In genomic region chr3:49170744-49171118, GRCh38 we compare ENCODE assay signal across 8 cellular contexts. TPM values are rescaled to one million over a fixed set of nuclear protein-coding genes. Genes with fewer than 3 reads are reported as not detected.
DNase-seq lines count a peak whose midpoint lies in the region; ATAC-seq lines count a peak whose summit lies in the region.

No MANE protein-coding gene starts in this region.

- no peaks in the 10 kb centered on the region for H3K9me3 ChIP-seq in muscle layer of duodenum (ENCODE audit: control insufficient read depth in 1 of 2, low read length in 2 of 2)

- H3K27me3 Mint-ChIP-seq in stimulated activated naive CD8-positive, alpha-beta T cell treated with anti-CD3 and anti-CD28 coated beads, Interleukin-15, Interleukin-2, amounts not matched to agents 100 ng/mL and 50 ng/mL, for 24 hours, result no peaks in the 10 kb centered on the region

- H3K4me1 ChIP-seq in muscle layer of duodenum (ENCODE audit: control insufficient read depth in 1 of 2, insufficient read depth in 2 of 2, low read length in 2 of 2), result peaks cover 18 to 44% of the 10 kb centered on the region in 2 donors

- peaks cover 19% of the 10 kb centered on the region for H3K4me1 Mint-ChIP-seq in stimulated activated naive CD8-positive, alpha-beta T cell treated with anti-CD3 and anti-CD28 coated beads, Interleukin-15, Interleukin-2, amounts not matched to agents 100 ng/mL and 50 ng/mL, for 24 hours (ENCODE audit: low read depth)

- H3K36me3 Mint-ChIP-seq in stimulated activated naive CD8-positive, alpha-beta T cell treated with anti-CD3 and anti-CD28 coated beads, Interleukin-15, Interleukin-2, amounts not matched to agents 100 ng/mL and 50 ng/mL, for 24 hours (ENCODE audit: low read depth), result no peaks in the 10 kb centered on the region

- no peaks in the 10 kb centered on the region for H3K9me3 Mint-ChIP-seq in stimulated activated naive CD8-positive, alpha-beta T cell treated with anti-CD3 and anti-CD28 coated beads, Interleukin-15, Interleukin-2, amounts not matched to agents 100 ng/mL and 50 ng/mL, for 24 hours

- no peak for ATAC-seq in stimulated activated naive CD8-positive, alpha-beta T cell treated with anti-CD3 and anti-CD28 coated beads, Interleukin-15, Interleukin-2, amounts not matched to agents 100 U/mL and 50 U/mL, for 24 hours
- ATAC-seq in left lobe of liver, result no peak

- H3K27ac Mint-ChIP-seq in stimulated activated naive CD8-positive, alpha-beta T cell treated with anti-CD3 and anti-CD28 coated beads, Interleukin-15, Interleukin-2, amounts not matched to agents 100 ng/mL and 50 ng/mL, for 24 hours, result peak overlapping the region; percentile 59

- no peak for DNase-seq in stimulated activated naive CD8-positive, alpha-beta T cell treated with anti-CD3 and anti-CD28 coated beads, Interleukin-15, Interleukin-2, amounts not matched to agents 100 U/mL and 50 U/mL, for 24 hours
- DNase-seq in caudate nucleus (lab: John Stamatoyannopoulos, UW), result no peak
- no peak for DNase-seq in SIG-M5 treated with dmso at 0.1 percent for 504 hours (lab: John Stamatoyannopoulos, UW; ENCODE audit: unreplicated experiment)
- no peak for DNase-seq in NCI-H524 treated with DMSO at 0.1 percent for 48 hours (lab: John Stamatoyannopoulos, UW)
- no peak for DNase-seq in left lobe of liver (ENCODE audit: low spot score)
- DNase-seq in amniotic stem cell (lab: John Stamatoyannopoulos, UW), result no peak

- H3K27ac ChIP-seq in caudate nucleus (ENCODE audit: low read depth, low read length) (peak overlapping the region; percentile 77), muscle layer of duodenum (ENCODE audit: low read length) (peak overlapping the region; percentile 77)

- peaks cover 9 to 13% of the 10 kb centered on the region in 2 donors for H3K36me3 ChIP-seq in muscle layer of duodenum (ENCODE audit: control insufficient read depth in 1 of 2, insufficient read depth in 2 of 2, low read length in 2 of 2)

- H3K27me3 ChIP-seq in muscle layer of duodenum (ENCODE audit: low read depth, low read length), result no peaks in the 10 kb centered on the region

- H3K4me3 Mint-ChIP-seq in stimulated activated naive CD8-positive, alpha-beta T cell treated with anti-CD3 and anti-CD28 coated beads, Interleukin-15, Interleukin-2, amounts not matched to agents 100 ng/mL and 50 ng/mL, for 24 hours, result peak overlapping the region; percentile 81

- H3K4me3 ChIP-seq in muscle layer of duodenum (ENCODE audit: low read depth in 1 of 2, low read length in 2 of 2), result peak overlapping the region; percentile 77 to 87

RNA-seq across cellular contexts. Expression of gene KLHDC8B, which starts 0.7 kb away (rescaled TPM):
- total RNA-seq in left lobe of liver, result 14.0 TPM

RNA-seq across cellular contexts. Expression of gene CCDC71, which starts 4.6 kb away (rescaled TPM):
- total RNA-seq in left lobe of liver, result 9.2 TPM

RNA-seq across cellular contexts. Expression of gene LAMB2, which starts 37.9 kb away (rescaled TPM):
- 172 TPM for total RNA-seq in left lobe of liver

RNA-seq across cellular contexts. Expression of gene USP19, which starts 50.1 kb away (rescaled TPM):
- 37.1 TPM for total RNA-seq in left lobe of liver
